10 cellular contexts compared by ENCODE assay signal in genomic region chr3:153621988-153622387, GRCh38.
A peak's percentile ranks its signal among the peaks of the same experiment; 100 is the strongest.
DNase-seq lines count a peak whose midpoint lies in the region; ATAC-seq, FAIRE-seq and TF ChIP-seq lines count a peak whose summit lies in the region.
"Had no signal": no experiment of that assay in that cellular context is flagged by ENCODE, and none has a peak within 500 bp of the region (broad histone marks: within the 10 kb centered on the region; RNA-seq: fewer than 3 reads in every experiment).

No MANE protein-coding gene starts in this region.

- no peak overlapping the region for H3K4me2 ChIP-seq in H1 (ENCODE audit: insufficient read depth in 1 of 2, low read depth in 2 of 2, low read length in 2 of 2)

- no peak overlapping the region for H3K18ac ChIP-seq in H1 (ENCODE audit: extremely low read depth, low read length)

- no peaks in the 10 kb centered on the region; a peak in 1 of 8 replicates for H3K36me3 ChIP-seq in H1 (ENCODE audit: control insufficient read depth in 2 of 4, insufficient read depth in 4 of 4, low read length in 3 of 4)
- no peaks in the 10 kb centered on the region for H3K36me3 ChIP-seq in WERI-Rb-1
- H3K36me3 ChIP-seq in right lobe of liver, result no peaks in the 10 kb centered on the region
- H3K36me3 ChIP-seq: cardiac muscle cell had no signal

- H3K27me3 ChIP-seq in H1 (replicated peaks in 1 of 4; ENCODE audit: control insufficient read depth in 3 of 4, extremely low read depth in 1 of 4, insufficient read depth in 3 of 4, low read length in 3 of 4), result no peaks in the 10 kb centered on the region
- H3K27me3 ChIP-seq in WERI-Rb-1 (ENCODE audit: insufficient read depth, low read depth, severe bottlenecking), result no peaks in the 10 kb centered on the region
- no peaks in the 10 kb centered on the region for H3K27me3 ChIP-seq in right lobe of liver
- H3K27me3 ChIP-seq: cardiac muscle cell had no signal

- H3K27ac ChIP-seq in H1 (ENCODE audit: low read depth, low read length) (no peak overlapping the region), WERI-Rb-1 (no peak overlapping the region), right lobe of liver (no peak overlapping the region)
- H3K27ac ChIP-seq: cardiac muscle cell had no signal

- POLR2A ChIA-PET in H1 (lab: Charles Lee; ENCODE audit: partially characterized antibody), result interaction anchor here (1.0 kb wide), 1 partner anchor 18 kb away, joined by 3 read pairs; no protein-coding TSS in a partner anchor

- H2AK5ac ChIP-seq in H1 (ENCODE audit: low read depth, low read length), result no peak overlapping the region

- no peaks in the 10 kb centered on the region for H3K4me1 ChIP-seq in H1 (replicated peaks in 1 of 4; ENCODE audit: control insufficient read depth in 3 of 4, insufficient read depth in 4 of 4, low read length in 3 of 4)
- no peaks in the 10 kb centered on the region for H3K4me1 ChIP-seq in right lobe of liver

- H4K20me1 ChIP-seq in H1 (replicated peaks in 1 of 2; ENCODE audit: control insufficient read depth in 1 of 2, insufficient read depth in 2 of 2, low read length in 2 of 2), result no peaks in the 10 kb centered on the region

- H3K56ac ChIP-seq in H1 (replicated peaks; ENCODE audit: insufficient read length, low read depth, low read length), result no peak overlapping the region

- no peak overlapping the region for H2BK15ac ChIP-seq in H1 (ENCODE audit: low read length)

- no peak overlapping the region for H4K5ac ChIP-seq in H1 (ENCODE audit: insufficient read length, low read depth, low read length)

- H3K79me1 ChIP-seq in H1 (ENCODE audit: low read depth, low read length), result no peaks in the 10 kb centered on the region

- CTCF ChIA-PET in H1 (lab: Charles Lee; ENCODE audit: partially characterized antibody), result interaction anchor here (0.6 to 1.6 kb wide), 2 partner anchors 24 to 237 kb away, joined by 3 to 4 read pairs; no protein-coding TSS in a partner anchor

- H3K9ac ChIP-seq in H1 (replicated peaks in 1 of 4; ENCODE audit: extremely low read depth in 1 of 4, low read depth in 3 of 4, low read length in 3 of 4), result no peak overlapping the region

- H3K79me2 ChIP-seq in H1 (ENCODE audit: control insufficient read depth in 1 of 2, insufficient read depth in 2 of 2, low read length in 2 of 2), result no peaks in the 10 kb centered on the region

- H3K4ac ChIP-seq in H1 (replicated peaks; ENCODE audit: insufficient read length, low read depth, low read length), result no peak overlapping the region

- 87% methylated on average over 2 of the region's 2 CpGs; no CpG with 5 or more reads in 1 of the 2 experiments for WGBS in H1 (ENCODE audit: extremely low coverage in 1 of 2, insufficient coverage in 1 of 2, insufficient read length in 1 of 2, insufficient replicate concordance in 2 of 2, low coverage in 1 of 2, low lambda C conversion rate in 2 of 2, missing lambda C conversion rate in 1 of 2), 2 experiments
- 28% methylated on average over 2 of the region's 2 CpGs for WGBS in right lobe of liver (ENCODE audit: insufficient coverage, low coverage, low lambda C conversion rate, missing lambda C conversion rate)

- H3K14ac ChIP-seq in H1 (ENCODE audit: insufficient read length), result no peak overlapping the region

- TF ChIP-seq EP300 in H1 (IDR thresholded peaks at IDR 0.05; ENCODE audit: borderline replicate concordance in 1 of 2, low read depth in 2 of 2, low read length in 2 of 2), result no peak

- peak; percentile 97 for ATAC-seq in GM18499 (IDR thresholded peaks at IDR 0.05; ENCODE audit: insufficient read depth, unreplicated experiment)
- peak; percentile 100 for ATAC-seq in GM21526 (IDR thresholded peaks at IDR 0.05; ENCODE audit: low FRiP score, unreplicated experiment)
- peak; percentile 97 for ATAC-seq in HG03558 (IDR thresholded peaks at IDR 0.05; ENCODE audit: extremely low read depth, unreplicated experiment)
- ATAC-seq in right lobe of liver, result no peak
- ATAC-seq: K562 had no signal

- H3K4me3 ChIP-seq in H1 (ENCODE audit: extremely low read depth in 1 of 4, insufficient read depth in 2 of 4, low read depth in 3 of 4, low read length in 4 of 4), result no peak overlapping the region
- no peak overlapping the region for H3K4me3 ChIP-seq in WERI-Rb-1 (ENCODE audit: low read depth, low read length)
- no peak overlapping the region for H3K4me3 ChIP-seq in right lobe of liver
- H3K4me3 ChIP-seq: cardiac muscle cell, K562 had no signal

- H2BK12ac ChIP-seq in H1 (ENCODE audit: low read depth, low read length), result no peak overlapping the region

- intact Hi-C loops in cardiac septum (cut with DNase I) (loop anchor here (10.0 kb wide), 1 partner anchor 457 kb away; the partner anchor contains the start of gene RAP2B), right lobe of liver (cut with DNase I) (no loop called here)

- H3K23ac ChIP-seq in H1 (ENCODE audit: insufficient read length), result no peak overlapping the region

- no peak for TF ChIP-seq RAD21 in H1 (IDR thresholded peaks at IDR 0.05 in 1 of 2, conservative IDR thresholded peaks at IDR 0.05 in 1 of 2; ENCODE audit: low read depth in 2 of 2, low read length in 2 of 2)

- no peak overlapping the region for H2AFZ ChIP-seq in H1 (ENCODE audit: low read length)

- H2BK120ac ChIP-seq in H1 (replicated peaks; ENCODE audit: low read depth, low read length), result no peak overlapping the region

- H4K8ac ChIP-seq in H1 (ENCODE audit: extremely low read depth, insufficient read depth, low read length), result no peak overlapping the region

- no peaks in the 10 kb centered on the region for H3K23me2 ChIP-seq in H1 (ENCODE audit: low read depth, low read length)

- H3K9me3 ChIP-seq in H1 (ENCODE audit: insufficient read depth in 2 of 2, low read depth in 1 of 2, low read length in 1 of 2), result peaks cover 0 to 3% of the 10 kb centered on the region in 2 experiments; a peak in 2 of 4 replicates
- no peaks in the 10 kb centered on the region for H3K9me3 ChIP-seq in WERI-Rb-1 (ENCODE audit: severe bottlenecking)
- H3K9me3 ChIP-seq in right lobe of liver, result no peaks in the 10 kb centered on the region

- no peak for FAIRE-seq in H1 (lab: Jason Lieb, UNC)
- FAIRE-seq: K562 had no signal

- H2BK20ac ChIP-seq in H1 (ENCODE audit: low read length), result 0 out of 2 replicates have a peak overlapping the region, but pooled peaks have one; percentile 6

- no peak for TF ChIP-seq CTCF in H1 (IDR thresholded peaks at IDR 0.05; ENCODE audit: control extremely low read depth in 1 of 3, insufficient read depth in 1 of 3, low read depth in 1 of 3, low read length in 3 of 3)
- no peak for TF ChIP-seq CTCF in WERI-Rb-1 (IDR thresholded peaks at IDR 0.05; ENCODE audit: low read depth, low read length)
- no peak for TF ChIP-seq CTCF in right lobe of liver (IDR thresholded peaks at IDR 0.05)

- no peak for TF ChIP-seq POLR2A in H1 (IDR thresholded peaks at IDR 0.05; ENCODE audit: control extremely low read depth in 1 of 2, low read depth in 2 of 2, low read length in 2 of 2)
- no peak for TF ChIP-seq POLR2A in right lobe of liver (IDR thresholded peaks at IDR 0.05)

- H4K91ac ChIP-seq in H1 (replicated peaks; ENCODE audit: insufficient read length, low read length), result no peak overlapping the region

- no peak for DNase-seq in H1 (ENCODE audit: low read depth in 1 of 2, low spot score in 2 of 2)
- DNase-seq in HCEC 1CT, result no peak
- no peak for DNase-seq in cardiac septum (ENCODE audit: low spot score)
- no peak for DNase-seq in WERI-Rb-1
- DNase-seq in right lobe of liver, result no peak

- H2BK5ac ChIP-seq in H1 (ENCODE audit: low read depth, low read length), result no peak overlapping the region

TF ChIP-seq in H1, 55 proteins besides CTCF, POLR2A, EP300 and RAD21:
- TF ChIP-seq JUND (IDR thresholded peaks at IDR 0.05; ENCODE audit: low read length), result no peak
- no peak for TF ChIP-seq TAF1 (IDR thresholded peaks at IDR 0.05; ENCODE audit: low read depth, low read length)
- no peak for TF ChIP-seq MAX (IDR thresholded peaks at IDR 0.05)
- no peak for TF ChIP-seq SP1 (IDR thresholded peaks at IDR 0.05; ENCODE audit: low read depth, low read length)
- TF ChIP-seq BCL11A (IDR thresholded peaks at IDR 0.05; ENCODE audit: low read depth in 2 of 2, low read length in 2 of 2), result no peak
- no peak for TF ChIP-seq KDM1A (IDR thresholded peaks at IDR 0.05; ENCODE audit: borderline replicate concordance, low read length)
- TF ChIP-seq POLR2AphosphoS5 (IDR thresholded peaks at IDR 0.05; ENCODE audit: low read depth, low read length), result no peak
- TF ChIP-seq TBP (IDR thresholded peaks at IDR 0.05; ENCODE audit: low read depth, low read length), result no peak
- no peak for TF ChIP-seq YY1 (IDR thresholded peaks at IDR 0.05; ENCODE audit: low read depth, low read length)

Comparison
In these comparisons a context has a peak if more than half of its experiments do, and no peak if none do; other contexts are left out.
1. ATAC-seq: peak in GM18499 (single experiment), GM21526 (single experiment) and HG03558 (single experiment); none in right lobe of liver (0 of 4).